In the genomic region with DNA sequence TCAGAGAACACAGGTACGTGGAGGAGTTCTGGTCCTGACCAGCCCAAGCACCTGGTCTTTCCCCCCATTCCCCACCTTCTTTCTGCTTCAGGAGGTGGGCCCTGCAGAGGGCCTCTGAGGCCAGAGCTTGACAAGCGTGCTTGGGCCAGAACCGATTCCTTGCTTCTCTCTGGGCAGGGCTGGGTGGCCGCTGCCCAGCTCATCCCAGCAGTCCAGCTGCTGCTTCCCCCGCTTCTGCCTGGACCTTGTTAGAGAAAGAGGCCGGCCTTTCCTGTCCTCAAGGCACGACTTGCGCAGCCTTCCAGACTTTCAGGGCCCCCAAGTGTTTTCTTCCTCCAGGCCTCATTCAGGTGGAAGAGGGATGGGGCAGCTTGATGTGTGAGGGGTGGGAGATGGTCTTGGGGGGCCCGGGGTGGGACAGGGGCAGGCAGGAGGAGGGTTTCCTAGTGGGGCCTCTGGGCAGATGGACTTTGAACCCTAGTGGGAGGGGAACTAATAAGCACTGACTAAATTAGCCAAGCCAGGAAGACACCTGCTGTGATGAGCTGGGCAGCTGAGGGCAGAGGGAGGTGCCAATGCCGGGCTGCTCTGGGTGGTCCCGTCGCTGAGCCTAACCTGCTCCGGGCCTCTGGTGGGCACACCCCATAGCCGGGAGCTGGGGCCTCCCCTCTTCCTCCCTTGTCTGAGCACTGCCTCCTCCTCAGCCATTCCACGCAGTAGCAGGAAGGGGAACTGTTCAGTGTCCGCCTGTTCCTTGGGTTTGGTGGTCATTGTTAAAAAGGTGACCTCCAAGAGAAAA, we compare ENCODE assay signal across 1 cellular context.
TF ChIP-seq lines count a peak whose summit lies in the region.

No MANE protein-coding gene starts in this region.

TF ChIP-seq in H1, 55 proteins besides CTCF, POLR2A, EP300 and RAD21:
- no peak for TF ChIP-seq SRF (IDR thresholded peaks at IDR 0.05; ENCODE audit: low read depth, low read length)
- no peak for TF ChIP-seq SIN3A (conservative IDR thresholded peaks at IDR 0.05 in 1 of 2, IDR thresholded peaks at IDR 0.05 in 1 of 2; ENCODE audit: low read depth in 1 of 2, low read length in 2 of 2)
